1 cellular context compared by ENCODE assay signal in the genomic region with DNA sequence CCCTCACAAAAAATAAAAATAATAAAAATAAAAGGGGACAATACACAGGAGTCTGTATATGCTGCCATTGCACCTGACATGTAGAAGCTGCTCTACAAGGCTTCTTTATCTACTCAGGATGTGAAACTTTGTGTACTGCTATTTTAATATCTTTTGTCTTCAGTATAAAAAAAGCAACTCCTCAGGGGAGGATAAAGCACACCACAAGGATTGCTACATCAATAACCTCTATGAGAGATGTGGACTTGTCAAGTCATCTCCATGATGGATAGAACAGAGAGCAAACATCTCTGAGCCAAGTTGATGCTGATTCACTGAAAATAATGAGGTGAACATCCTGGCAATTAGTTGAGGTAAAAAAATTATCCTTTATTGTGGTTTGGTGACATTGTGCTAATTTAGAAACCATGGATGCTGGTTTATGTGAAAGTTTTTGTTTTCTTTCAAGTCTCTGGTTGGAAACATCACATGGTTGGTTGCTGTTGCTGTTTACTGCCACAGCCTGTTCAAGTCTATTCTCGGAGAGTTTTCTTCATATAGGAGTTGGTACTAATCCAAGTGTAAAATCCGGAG.
TF ChIP-seq lines count a peak whose summit lies in the region.

No MANE protein-coding gene starts in this region.

TF ChIP-seq in K562, 482 proteins besides CTCF, POLR2A, EP300 and RAD21:
- TF ChIP-seq CEBPB (tag; IDR thresholded peaks at IDR 0.05) (0 out of 2 replicates have a peak, but pooled peaks have one; percentile 16), MXI1 (IDR thresholded peaks at IDR 0.05; ENCODE audit: low read depth, low read length) (no peak), MTA3 (IDR thresholded peaks at IDR 0.05; ENCODE audit: borderline replicate concordance) (no peak), SMAD1 (IDR thresholded peaks at IDR 0.05; ENCODE audit: low read depth, low read length, partially characterized antibody) (no peak), DPF2 (IDR thresholded peaks at IDR 0.05) (no peak), SAP30 (IDR thresholded peaks at IDR 0.05; ENCODE audit: borderline replicate concordance, insufficient read depth, low read depth, low read length, poor library complexity, severe bottlenecking) (no peak), NFE2 (IDR thresholded peaks at IDR 0.05; ENCODE audit: low read depth) (0 out of 2 replicates have a peak, but pooled peaks have one; percentile 3), L3MBTL2 (IDR thresholded peaks at IDR 0.05) (no peak), ZFPM2 (CRISPR knock-in tag; IDR thresholded peaks at IDR 0.05) (no peak), MEIS2 (IDR thresholded peaks at IDR 0.05; ENCODE audit: partially characterized antibody) (peak; percentile 24)
- TF ChIP-seq, protein P1, sequence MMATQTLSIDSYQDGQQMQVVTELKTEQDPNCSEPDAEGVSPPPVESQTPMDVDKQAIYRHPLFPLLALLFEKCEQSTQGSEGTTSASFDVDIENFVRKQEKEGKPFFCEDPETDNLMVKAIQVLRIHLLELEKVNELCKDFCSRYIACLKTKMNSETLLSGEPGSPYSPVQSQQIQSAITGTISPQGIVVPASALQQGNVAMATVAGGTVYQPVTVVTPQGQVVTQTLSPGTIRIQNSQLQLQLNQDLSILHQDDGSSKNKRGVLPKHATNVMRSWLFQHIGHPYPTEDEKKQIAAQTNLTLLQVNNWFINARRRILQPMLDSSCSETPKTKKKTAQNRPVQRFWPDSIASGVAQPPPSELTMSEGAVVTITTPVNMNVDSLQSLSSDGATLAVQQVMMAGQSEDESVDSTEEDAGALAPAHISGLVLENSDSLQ (IDR thresholded peaks at IDR 0.05): peak; percentile 30; the same call in 1 of the 2 replicates
- TF ChIP-seq, protein P2, sequence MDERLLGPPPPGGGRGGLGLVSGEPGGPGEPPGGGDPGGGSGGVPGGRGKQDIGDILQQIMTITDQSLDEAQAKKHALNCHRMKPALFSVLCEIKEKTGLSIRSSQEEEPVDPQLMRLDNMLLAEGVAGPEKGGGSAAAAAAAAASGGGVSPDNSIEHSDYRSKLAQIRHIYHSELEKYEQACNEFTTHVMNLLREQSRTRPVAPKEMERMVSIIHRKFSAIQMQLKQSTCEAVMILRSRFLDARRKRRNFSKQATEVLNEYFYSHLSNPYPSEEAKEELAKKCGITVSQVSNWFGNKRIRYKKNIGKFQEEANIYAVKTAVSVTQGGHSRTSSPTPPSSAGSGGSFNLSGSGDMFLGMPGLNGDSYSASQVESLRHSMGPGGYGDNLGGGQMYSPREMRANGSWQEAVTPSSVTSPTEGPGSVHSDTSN (CRISPR knock-in tag; IDR thresholded peaks at IDR 0.05; ENCODE audit: low read depth): no peak
- TF ChIP-seq, protein P2 (tag; conservative IDR thresholded peaks at IDR 0.05; ENCODE audit: low read depth): 0 out of 2 replicates have a peak, but pooled peaks have one; percentile 24
TF ChIP-seq in K562: peak in this region for 5.
